14 cellular contexts compared by ENCODE assay signal in genomic region chr5:174725991-174726601, GRCh38. TPM values are rescaled to one million over a fixed set of nuclear protein-coding genes. Genes with fewer than 3 reads are reported as not detected.
A peak's percentile ranks its signal among the peaks of the same experiment; 100 is the strongest.
DNase-seq lines count a peak whose midpoint lies in the region; ATAC-seq and TF ChIP-seq lines count a peak whose summit lies in the region.
"Had no signal": no experiment of that assay in that cellular context is flagged by ENCODE, and none has a peak within 500 bp of the region (broad histone marks: within the 10 kb centered on the region; RNA-seq: fewer than 3 reads in every experiment).

No MANE protein-coding gene starts in this region.

- H3K27ac ChIP-seq in left ventricle myocardium inferior (replicated peaks) (no peak overlapping the region), heart left ventricle (no peak overlapping the region), mammary epithelial cell (ENCODE audit: insufficient read depth, low read depth, low read length) (no peak overlapping the region), vagina (no peak overlapping the region), OCI-LY7 (ENCODE audit: low read depth, low read length, poor library complexity, severe bottlenecking) (no peak overlapping the region)
- H3K27ac ChIP-seq: dorsolateral prefrontal cortex, foreskin keratinocyte had no signal

- H3K9ac ChIP-seq in mammary epithelial cell (ENCODE audit: insufficient read depth, low read length): no peak overlapping the region
- H3K9ac ChIP-seq in mucosa of stomach (ENCODE audit: low read length): peak overlapping the region; percentile 55

- TF ChIP-seq CTCF in left ventricle myocardium inferior (IDR thresholded peaks at IDR 0.05; ENCODE audit: borderline replicate concordance) (no peak), heart left ventricle (IDR thresholded peaks at IDR 0.05) (no peak), mammary epithelial cell (conservative IDR thresholded peaks at IDR 0.05 in 1 of 2, IDR thresholded peaks at IDR 0.05 in 1 of 2; ENCODE audit: extremely low read depth in 1 of 2, insufficient read depth in 1 of 2, low read depth in 1 of 2, low read length in 2 of 2) (no peak), vagina (IDR thresholded peaks at IDR 0.05) (no peak), OCI-LY7 (conservative IDR thresholded peaks at IDR 0.05; ENCODE audit: low read length) (no peak)

- H3K36me3 ChIP-seq in left ventricle myocardium inferior (peaks cover 11% of the 10 kb centered on the region), heart left ventricle (peaks cover 0 to 12% (median 0%) of the 10 kb centered on the region in 9 donors), mammary epithelial cell (ENCODE audit: insufficient read depth, low read length) (no peaks in the 10 kb centered on the region), mucosa of stomach (ENCODE audit: control insufficient read depth, insufficient read depth, low read length) (no peaks in the 10 kb centered on the region), vagina (no peaks in the 10 kb centered on the region), OCI-LY7 (ENCODE audit: insufficient read depth, low read length) (no peaks in the 10 kb centered on the region)

- dilution Hi-C loops in mammary epithelial cell (cut with HindIII; ENCODE audit: low sequenced_read_pairs): no loop called here

- POLR2A ChIA-PET in OCI-LY7 (lab: Charles Lee): interaction anchor here (0.8 kb wide), 1 partner anchor 24 kb away, joined by 3 read pairs; no protein-coding TSS in a partner anchor

- H3K27me3 ChIP-seq in left ventricle myocardium inferior (ENCODE audit: low read depth) (peaks cover 100% of the 10 kb centered on the region), heart left ventricle (peaks cover 30 to 97% (median 54%) of the 10 kb centered on the region in 9 donors), mammary epithelial cell (ENCODE audit: insufficient read depth, low read length) (peaks cover 13% of the 10 kb centered on the region), mucosa of stomach (ENCODE audit: control insufficient read depth, insufficient read depth, low read length) (peaks cover 42% of the 10 kb centered on the region), vagina (no peaks in the 10 kb centered on the region)

- H3K4me1 ChIP-seq in left ventricle myocardium inferior (peaks cover 22% of the 10 kb centered on the region), heart left ventricle (peaks cover 0 to 26% (median 5%) of the 10 kb centered on the region in 12 donors), mammary epithelial cell (ENCODE audit: insufficient read depth, low read length) (peaks cover 6% of the 10 kb centered on the region), mucosa of stomach (ENCODE audit: control insufficient read depth, insufficient read depth, low read length) (peaks cover 23% of the 10 kb centered on the region), vagina (peaks cover 19% of the 10 kb centered on the region), OCI-LY7 (ENCODE audit: insufficient read depth, low read length, poor library complexity, severe bottlenecking) (no peaks in the 10 kb centered on the region)
- H3K4me1 ChIP-seq: foreskin keratinocyte had no signal

- in situ Hi-C loops in mammary epithelial cell (cut with MboI; ENCODE audit: low sequenced_read_pairs in 2 of 2): loop anchor here in 1 of 2 donors (5.0 kb wide), 1 partner anchor 309 kb away; no protein-coding TSS in a partner anchor

- H3K4me3 ChIP-seq in left ventricle myocardium inferior: peak overlapping the region; percentile 82
- H3K4me3 ChIP-seq in heart left ventricle: peak overlapping the region in 3 of 12 donors; percentile 62 to 90 (median 70)
- peak overlapping the region in 1 of 3 experiments; percentile 74 for H3K4me3 ChIP-seq in mammary epithelial cell (replicated peaks in 1 of 3; ENCODE audit: insufficient read depth in 1 of 3, low read depth in 2 of 3, low read length in 3 of 3)
- H3K4me3 ChIP-seq in mucosa of stomach (ENCODE audit: low read length): peak overlapping the region; percentile 51
- H3K4me3 ChIP-seq in vagina: peak overlapping the region; percentile 54 to 66
- H3K4me3 ChIP-seq in OCI-LY7 (ENCODE audit: low read depth, low read length, poor library complexity, severe bottlenecking): no peak overlapping the region

- TF ChIP-seq POLR2A in heart left ventricle (IDR thresholded peaks at IDR 0.05) (no peak), vagina (IDR thresholded peaks at IDR 0.05) (no peak)

- no peaks in the 10 kb centered on the region for H3K9me2 ChIP-seq in OCI-LY7 (ENCODE audit: insufficient read depth, low read length)

- H3K79me2 ChIP-seq in mammary epithelial cell (ENCODE audit: insufficient read depth, low read length): peaks cover 18% of the 10 kb centered on the region
- H3K79me2 ChIP-seq in OCI-LY7 (ENCODE audit: insufficient read depth, low read depth, low read length): no peaks in the 10 kb centered on the region

- no peak for ATAC-seq in heart left ventricle
- ATAC-seq: activated CD4-positive, CD25-positive, alpha-beta regulatory T cell treated with anti-CD3 and anti-CD28 coated beads, Interleukin-2, amount 50 U/mL, for 24 hours; foreskin keratinocyte had no signal

- CTCF ChIA-PET in mammary epithelial cell (lab: Charles Lee; ENCODE audit: low non-redundant PET): no interaction called here
- CTCF ChIA-PET in OCI-LY7 (lab: Charles Lee; ENCODE audit: unreplicated experiment): no interaction called here

- no TSS peak for BruUV-seq in mammary epithelial cell (replicated peaks; lab: Mats Ljungman, UMichigan)
- no TSS peak for BruUV-seq in OCI-LY7 (replicated peaks; lab: Mats Ljungman, UMichigan)

- H3K9me3 ChIP-seq in left ventricle myocardium inferior (replicated peaks) (no peaks in the 10 kb centered on the region), heart left ventricle (no peaks in the 10 kb centered on the region), mammary epithelial cell (replicated peaks; ENCODE audit: insufficient read depth, low read length) (no peaks in the 10 kb centered on the region), mucosa of stomach (ENCODE audit: control insufficient read depth, low read length) (no peaks in the 10 kb centered on the region), vagina (no peaks in the 10 kb centered on the region), OCI-LY7 (ENCODE audit: low read length) (no peaks in the 10 kb centered on the region)

- intact Hi-C loops in left ventricle myocardium inferior (cut with micrococcal nuclease): no loop called here
- intact Hi-C loops in heart left ventricle (cut with DNase I): no loop called here
- intact Hi-C loops in mammary epithelial cell (cut with micrococcal nuclease): loop anchor here (10.0 kb wide), 1 partner anchor 1111 kb away; the partner anchor contains the start of gene BOD1
- intact Hi-C loops in vagina (cut with DNase I): no loop called here
- intact Hi-C loops in OCI-LY7 (cut with micrococcal nuclease; ENCODE audit: unreplicated experiment): no loop called here

- H2AFZ ChIP-seq in mammary epithelial cell (ENCODE audit: low read depth, low read length) (peak overlapping the region; percentile 90), OCI-LY7 (ENCODE audit: low read length) (no peak overlapping the region)

- WGBS in heart left ventricle, 4 donors: 47 to 76% (median 56%) methylated on average over 10 to 11 of the region's 11 CpGs
- WGBS in mammary epithelial cell (ENCODE audit: low coverage, missing lambda C conversion rate): 95% methylated on average over 8 of the region's 11 CpGs

- H4K20me1 ChIP-seq in mammary epithelial cell (ENCODE audit: insufficient read depth, low read length): no peaks in the 10 kb centered on the region
- no peaks in the 10 kb centered on the region for H4K20me1 ChIP-seq in OCI-LY7 (ENCODE audit: insufficient read depth, low read length)

- DNase-seq in left ventricle myocardium inferior: no peak
- no peak for DNase-seq in heart left ventricle
- no peak for DNase-seq in mammary epithelial cell
- DNase-seq in vagina (ENCODE audit: extremely low spot score in 2 of 2): no peak
- no peak for DNase-seq in stimulated activated CD4-positive, alpha-beta T cell treated with anti-CD3 and anti-CD28 coated beads, Interleukin-2, amount 100 ng/mL, for 48 hours
- no peak for DNase-seq in OCI-LY7 (ENCODE audit: low spot score)
- DNase-seq in stimulated activated CD4-positive, alpha-beta T cell treated with anti-CD3 and anti-CD28 coated beads, Interleukin-1b, Interleukin-23, amount 100 ng/mL, for 48 hours: no peak
- DNase-seq: activated T-cell treated with anti-CD3 and anti-CD28 coated beads, Interleukin-2, amount 50 U/mL, for 1 hour; anterior cingulate cortex; DMS153; dorsolateral prefrontal cortex had no signal

- peak overlapping the region; percentile 78 for H3K4me2 ChIP-seq in mammary epithelial cell (ENCODE audit: insufficient read depth, low read depth, low read length)
- H3K4me2 ChIP-seq in OCI-LY7 (ENCODE audit: low read length): no peak overlapping the region

RNA-seq across cellular contexts. Expression of gene MSX2, which starts 1.7 kb away (rescaled TPM):
- total RNA-seq in left ventricle myocardium inferior (2.3 TPM), heart left ventricle (1 to 10 TPM; 1.4 to 5.3 (median 2.0) TPM), mammary epithelial cell (1 to 10 TPM; 2.0 to 3.3 TPM), vagina (1.2 TPM), OCI-LY7 (2022) (not detected in 2 replicates)
- polyA plus RNA-seq in heart left ventricle (under 1 TPM; 0.73 to 0.80 TPM), mammary epithelial cell (3.9 TPM)
- polyA minus RNA-seq in mammary epithelial cell: 0.36 TPM
- not detected in 2 replicates for total RNA-seq in OCI-LY7 (2014; rRNA removed; shearing (Covaris generic))
